1 cellular context compared by ENCODE assay signal in the genomic region with DNA sequence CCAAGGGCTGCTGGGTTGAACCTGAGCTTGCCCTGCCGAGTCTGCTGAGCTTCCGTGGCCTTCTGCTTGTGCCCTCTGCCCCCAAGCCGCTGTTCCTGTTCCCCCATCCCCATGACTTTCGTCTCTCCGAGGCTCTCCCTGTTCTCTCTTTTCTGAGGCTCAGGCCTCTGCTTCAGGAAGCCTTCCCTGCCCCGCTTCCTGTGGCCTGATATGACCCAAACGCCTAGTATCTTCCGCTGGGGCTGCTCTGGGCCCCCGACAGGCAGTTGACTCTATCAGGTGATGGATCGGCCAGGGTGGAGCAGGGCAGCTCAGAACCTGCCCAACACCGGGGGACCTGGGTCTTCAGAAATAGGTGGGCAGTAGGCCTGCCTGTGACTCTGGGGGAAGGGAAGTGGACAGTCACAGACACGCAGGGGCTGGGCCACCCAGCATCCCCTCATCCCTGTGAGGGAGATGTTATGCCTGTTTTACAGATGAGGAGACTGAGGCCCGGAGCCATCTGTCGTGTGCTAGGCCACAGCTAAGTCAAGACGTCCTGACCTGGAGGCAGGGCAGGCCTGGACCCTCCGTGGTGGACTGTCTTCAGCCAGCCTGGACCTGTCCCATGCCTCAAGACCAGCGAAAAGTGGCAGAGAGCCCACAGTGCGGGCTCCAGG.
TF ChIP-seq lines count a peak whose summit lies in the region.

No MANE protein-coding gene starts in this region.

TF ChIP-seq in GM23338, 12 proteins besides CTCF, POLR2A, EP300 and RAD21 (continued from another document):
- TF ChIP-seq, protein P1, sequence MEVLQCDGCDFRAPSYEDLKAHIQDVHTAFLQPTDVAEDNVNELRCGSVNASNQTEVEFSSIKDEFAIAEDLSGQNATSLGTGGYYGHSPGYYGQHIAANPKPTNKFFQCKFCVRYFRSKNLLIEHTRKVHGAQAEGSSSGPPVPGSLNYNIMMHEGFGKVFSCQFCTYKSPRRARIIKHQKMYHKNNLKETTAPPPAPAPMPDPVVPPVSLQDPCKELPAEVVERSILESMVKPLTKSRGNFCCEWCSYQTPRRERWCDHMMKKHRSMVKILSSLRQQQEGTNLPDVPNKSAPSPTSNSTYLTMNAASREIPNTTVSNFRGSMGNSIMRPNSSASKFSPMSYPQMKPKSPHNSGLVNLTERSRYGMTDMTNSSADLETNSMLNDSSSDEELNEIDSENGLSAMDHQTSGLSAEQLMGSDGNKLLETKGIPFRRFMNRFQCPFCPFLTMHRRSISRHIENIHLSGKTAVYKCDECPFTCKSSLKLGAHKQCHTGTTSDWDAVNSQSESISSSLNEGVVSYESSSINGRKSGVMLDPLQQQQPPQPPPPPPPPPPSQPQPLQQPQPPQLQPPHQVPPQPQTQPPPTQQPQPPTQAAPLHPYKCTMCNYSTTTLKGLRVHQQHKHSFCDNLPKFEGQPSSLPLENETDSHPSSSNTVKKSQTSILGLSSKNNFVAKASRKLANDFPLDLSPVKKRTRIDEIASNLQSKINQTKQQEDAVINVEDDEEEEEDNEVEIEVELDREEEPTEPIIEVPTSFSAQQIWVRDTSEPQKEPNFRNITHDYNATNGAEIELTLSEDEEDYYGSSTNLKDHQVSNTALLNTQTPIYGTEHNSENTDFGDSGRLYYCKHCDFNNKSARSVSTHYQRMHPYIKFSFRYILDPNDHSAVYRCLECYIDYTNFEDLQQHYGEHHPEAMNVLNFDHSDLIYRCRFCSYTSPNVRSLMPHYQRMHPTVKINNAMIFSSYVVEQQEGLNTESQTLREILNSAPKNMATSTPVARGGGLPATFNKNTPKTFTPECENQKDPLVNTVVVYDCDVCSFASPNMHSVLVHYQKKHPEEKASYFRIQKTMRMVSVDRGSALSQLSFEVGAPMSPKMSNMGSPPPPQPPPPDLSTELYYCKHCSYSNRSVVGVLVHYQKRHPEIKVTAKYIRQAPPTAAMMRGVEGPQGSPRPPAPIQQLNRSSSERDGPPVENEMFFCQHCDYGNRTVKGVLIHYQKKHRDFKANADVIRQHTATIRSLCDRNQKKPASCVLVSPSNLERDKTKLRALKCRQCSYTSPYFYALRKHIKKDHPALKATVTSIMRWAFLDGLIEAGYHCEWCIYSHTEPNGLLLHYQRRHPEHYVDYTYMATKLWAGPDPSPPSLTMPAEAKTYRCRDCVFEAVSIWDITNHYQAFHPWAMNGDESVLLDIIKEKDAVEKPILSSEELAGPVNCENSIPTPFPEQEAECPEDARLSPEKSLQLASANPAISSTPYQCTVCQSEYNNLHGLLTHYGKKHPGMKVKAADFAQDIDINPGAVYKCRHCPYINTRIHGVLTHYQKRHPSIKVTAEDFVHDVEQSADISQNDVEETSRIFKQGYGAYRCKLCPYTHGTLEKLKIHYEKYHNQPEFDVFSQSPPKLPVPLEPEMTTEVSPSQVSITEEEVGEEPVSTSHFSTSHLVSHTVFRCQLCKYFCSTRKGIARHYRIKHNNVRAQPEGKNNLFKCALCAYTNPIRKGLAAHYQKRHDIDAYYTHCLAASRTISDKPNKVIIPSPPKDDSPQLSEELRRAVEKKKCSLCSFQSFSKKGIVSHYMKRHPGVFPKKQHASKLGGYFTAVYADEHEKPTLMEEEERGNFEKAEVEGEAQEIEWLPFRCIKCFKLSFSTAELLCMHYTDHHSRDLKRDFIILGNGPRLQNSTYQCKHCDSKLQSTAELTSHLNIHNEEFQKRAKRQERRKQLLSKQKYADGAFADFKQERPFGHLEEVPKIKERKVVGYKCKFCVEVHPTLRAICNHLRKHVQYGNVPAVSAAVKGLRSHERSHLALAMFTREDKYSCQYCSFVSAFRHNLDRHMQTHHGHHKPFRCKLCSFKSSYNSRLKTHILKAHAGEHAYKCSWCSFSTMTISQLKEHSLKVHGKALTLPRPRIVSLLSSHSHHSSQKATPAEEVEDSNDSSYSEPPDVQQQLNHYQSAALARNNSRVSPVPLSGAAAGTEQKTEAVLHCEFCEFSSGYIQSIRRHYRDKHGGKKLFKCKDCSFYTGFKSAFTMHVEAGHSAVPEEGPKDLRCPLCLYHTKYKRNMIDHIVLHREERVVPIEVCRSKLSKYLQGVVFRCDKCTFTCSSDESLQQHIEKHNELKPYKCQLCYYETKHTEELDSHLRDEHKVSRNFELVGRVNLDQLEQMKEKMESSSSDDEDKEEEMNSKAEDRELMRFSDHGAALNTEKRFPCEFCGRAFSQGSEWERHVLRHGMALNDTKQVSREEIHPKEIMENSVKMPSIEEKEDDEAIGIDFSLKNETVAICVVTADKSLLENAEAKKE (CRISPR knock-in tag; IDR thresholded peaks at IDR 0.05) = no peak
- TF ChIP-seq, protein P2, sequence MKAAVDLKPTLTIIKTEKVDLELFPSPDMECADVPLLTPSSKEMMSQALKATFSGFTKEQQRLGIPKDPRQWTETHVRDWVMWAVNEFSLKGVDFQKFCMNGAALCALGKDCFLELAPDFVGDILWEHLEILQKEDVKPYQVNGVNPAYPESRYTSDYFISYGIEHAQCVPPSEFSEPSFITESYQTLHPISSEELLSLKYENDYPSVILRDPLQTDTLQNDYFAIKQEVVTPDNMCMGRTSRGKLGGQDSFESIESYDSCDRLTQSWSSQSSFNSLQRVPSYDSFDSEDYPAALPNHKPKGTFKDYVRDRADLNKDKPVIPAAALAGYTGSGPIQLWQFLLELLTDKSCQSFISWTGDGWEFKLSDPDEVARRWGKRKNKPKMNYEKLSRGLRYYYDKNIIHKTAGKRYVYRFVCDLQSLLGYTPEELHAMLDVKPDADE (IDR thresholded peaks at IDR 0.05) = no peak
- no peak for TF ChIP-seq CREB1 (CRISPR knock-in tag; IDR thresholded peaks at IDR 0.05; ENCODE audit: low read depth)
- no peak for TF ChIP-seq ZNF114 (CRISPR knock-in tag; IDR thresholded peaks at IDR 0.05)
TF ChIP-seq in GM23338: peak in this region for 0.
